1 cellular context compared by ENCODE assay signal in the genomic region with DNA sequence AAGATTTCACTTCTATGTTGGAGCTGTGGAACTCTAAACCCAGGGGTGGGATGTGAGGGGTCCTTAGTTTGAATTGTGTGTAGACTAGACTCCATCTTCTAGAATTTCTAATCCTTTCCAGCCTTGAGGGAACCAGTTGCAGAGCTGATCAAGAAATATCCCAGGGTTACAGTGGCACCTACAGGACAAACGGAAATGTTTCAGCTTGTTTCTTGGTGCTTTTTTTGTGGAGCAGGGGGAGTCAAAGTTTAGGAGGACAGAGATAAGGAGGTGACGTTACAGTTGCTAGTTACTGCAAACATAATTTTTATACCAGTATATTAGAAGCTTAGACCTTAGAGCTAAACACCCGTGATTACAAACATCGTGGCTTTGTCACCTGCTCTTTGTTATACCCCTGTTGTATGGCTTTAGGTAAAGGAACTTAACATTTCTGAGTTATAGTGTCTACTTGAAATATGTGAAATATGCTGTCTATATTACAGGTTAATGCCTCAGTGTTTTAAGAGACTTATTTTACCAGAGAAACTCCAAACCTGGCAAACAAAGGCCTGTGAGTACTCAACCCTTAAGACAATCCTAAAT.
A peak's percentile ranks its signal among the peaks of the same experiment; 100 is the strongest.
TF ChIP-seq lines count a peak whose summit lies in the region.

No MANE protein-coding gene starts in this region.

TF ChIP-seq in K562, 482 proteins besides CTCF, POLR2A, EP300 and RAD21 (continued from another document):
- TF ChIP-seq DEAF1 (CRISPR knock-in tag; IDR thresholded peaks at IDR 0.05) (peak; percentile 85), ARID2 (IDR thresholded peaks at IDR 0.05) (peak; percentile 47; the same call in 1 of the 2 replicates), ATF1 (CRISPR knock-in tag; IDR thresholded peaks at IDR 0.05) (no peak), ATF1 (tag; IDR thresholded peaks at IDR 0.05) (peak; percentile 54), POLR2AphosphoS2 (IDR thresholded peaks at IDR 0.05; ENCODE audit: low read length) (no peak), FOXK2 (conservative IDR thresholded peaks at IDR 0.05 in 1 of 2, IDR thresholded peaks at IDR 0.05 in 1 of 2; ENCODE audit: low read depth in 2 of 2) (0 out of 4 replicates have a peak, but pooled peaks of 1 of the 2 experiments have one; percentile 21)
- TF ChIP-seq, protein P1, sequence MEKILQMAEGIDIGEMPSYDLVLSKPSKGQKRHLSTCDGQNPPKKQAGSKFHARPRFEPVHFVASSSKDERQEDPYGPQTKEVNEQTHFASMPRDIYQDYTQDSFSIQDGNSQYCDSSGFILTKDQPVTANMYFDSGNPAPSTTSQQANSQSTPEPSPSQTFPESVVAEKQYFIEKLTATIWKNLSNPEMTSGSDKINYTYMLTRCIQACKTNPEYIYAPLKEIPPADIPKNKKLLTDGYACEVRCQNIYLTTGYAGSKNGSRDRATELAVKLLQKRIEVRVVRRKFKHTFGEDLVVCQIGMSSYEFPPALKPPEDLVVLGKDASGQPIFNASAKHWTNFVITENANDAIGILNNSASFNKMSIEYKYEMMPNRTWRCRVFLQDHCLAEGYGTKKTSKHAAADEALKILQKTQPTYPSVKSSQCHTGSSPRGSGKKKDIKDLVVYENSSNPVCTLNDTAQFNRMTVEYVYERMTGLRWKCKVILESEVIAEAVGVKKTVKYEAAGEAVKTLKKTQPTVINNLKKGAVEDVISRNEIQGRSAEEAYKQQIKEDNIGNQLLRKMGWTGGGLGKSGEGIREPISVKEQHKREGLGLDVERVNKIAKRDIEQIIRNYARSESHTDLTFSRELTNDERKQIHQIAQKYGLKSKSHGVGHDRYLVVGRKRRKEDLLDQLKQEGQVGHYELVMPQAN (IDR thresholded peaks at IDR 0.05; ENCODE audit: borderline replicate concordance) = no peak
